ENCODE assay signal across 23 cellular contexts in genomic region chr22:48739348-48740085, GRCh38.
"Had no signal": no experiment of that assay in that cellular context is flagged by ENCODE, and none has a peak within 500 bp of the region (broad histone marks: within the 10 kb centered on the region; RNA-seq: fewer than 3 reads in every experiment).

No MANE protein-coding gene starts in this region.

- H3K27me3 ChIP-seq: brain microvascular endothelial cell had no signal

- H3K27ac ChIP-seq: brain microvascular endothelial cell, epithelial cell of prostate, parathyroid adenoma, SK-N-MC had no signal

- H3K79me2 ChIP-seq: parathyroid adenoma had no signal

- H3K4me3 Mint-ChIP-seq: activated CD4-positive, alpha-beta memory T cell treated with anti-CD3 and anti-CD28 coated beads for 36 hours; activated CD4-positive, alpha-beta T cell treated with anti-CD3 and anti-CD28 coated beads for 36 hours; activated CD8-positive, alpha-beta memory T cell treated with anti-CD3 and anti-CD28 coated beads, Interleukin-2, amount 10 ng/mL, durations not matched to agents 7 days and 5 days; dendritic cell treated with granulocyte-macrophage colony-stimulating factor and Interleukin-4, amounts not matched to agents 40 ng/mL and 50 ng/mL, for 4 days; effector memory CD8-positive, alpha-beta T cell; naive B cell; T-cell had no signal

- H3K27me3 Mint-ChIP-seq: activated CD4-positive, alpha-beta memory T cell treated with anti-CD3 and anti-CD28 coated beads for 36 hours; activated CD4-positive, alpha-beta T cell treated with anti-CD3 and anti-CD28 coated beads for 36 hours; activated CD8-positive, alpha-beta memory T cell treated with anti-CD3 and anti-CD28 coated beads, Interleukin-2, amount 10 ng/mL, durations not matched to agents 7 days and 5 days; dendritic cell treated with granulocyte-macrophage colony-stimulating factor and Interleukin-4, amounts not matched to agents 40 ng/mL and 50 ng/mL, for 4 days; effector memory CD8-positive, alpha-beta T cell; naive B cell; T-cell had no signal

- H3K4me3 ChIP-seq: SK-N-MC had no signal

- H3K4me1 Mint-ChIP-seq: activated CD4-positive, alpha-beta T cell treated with anti-CD3 and anti-CD28 coated beads for 36 hours; activated CD8-positive, alpha-beta memory T cell treated with anti-CD3 and anti-CD28 coated beads, Interleukin-2, amount 10 ng/mL, durations not matched to agents 7 days and 5 days; naive B cell; T-cell had no signal

- DNase-seq: activated CD4-positive, alpha-beta memory T cell treated with anti-CD3 and anti-CD28 coated beads for 36 hours; activated CD4-positive, alpha-beta T cell treated with anti-CD3 and anti-CD28 coated beads for 36 hours; activated CD8-positive, alpha-beta memory T cell treated with anti-CD3 and anti-CD28 coated beads, Interleukin-2, amount 10 ng/mL, durations not matched to agents 7 days and 5 days; activated T-cell treated with anti-CD3 and anti-CD28 coated beads, Interleukin-2, amount 50 U/mL, for 1 hour; amniotic stem cell; brain microvascular endothelial cell; cerebellar nuclear complex; effector memory CD8-positive, alpha-beta T cell; foreskin melanocyte; naive B cell; retina; stimulated activated CD4-positive, alpha-beta T cell treated with anti-CD3 and anti-CD28 coated beads, Interleukin-15, amount 100 ng/mL, for 24 hours; stimulated activated CD4-positive, alpha-beta T cell treated with anti-CD3 and anti-CD28 coated beads, Interleukin-4, amount 100 ng/mL, for 24 hours; stimulated activated naive CD4-positive, alpha-beta T cell; T-helper 9 cell; trophoblast cell had no signal

- H3K36me3 ChIP-seq: brain microvascular endothelial cell had no signal

- H3K9me3 Mint-ChIP-seq: activated CD4-positive, alpha-beta memory T cell treated with anti-CD3 and anti-CD28 coated beads for 36 hours; activated naive CD4-positive, alpha-beta T cell treated with anti-CD3 and anti-CD28 coated beads, Interleukin-2, amount 50 U/mL, for 72 hours; activated T-helper 2 cell treated with anti-CD3 and anti-CD28 coated beads, Interferon-gamma antibody, Interleukin-2, Interleukin-4, amounts not matched to agents 10 μg/mL and 5 μg/mL and 100 μg/mL, durations not matched to agents 14 hours and 24 hours and 36 hours; effector memory CD8-positive, alpha-beta T cell; T-cell had no signal

- H3K9ac ChIP-seq: parathyroid adenoma had no signal

- ATAC-seq: activated CD4-positive, alpha-beta T cell treated with anti-CD3 and anti-CD28 coated beads for 36 hours; activated CD8-positive, alpha-beta memory T cell treated with anti-CD3 and anti-CD28 coated beads, Interleukin-2, amount 10 ng/mL, durations not matched to agents 7 days and 5 days; activated naive CD4-positive, alpha-beta T cell treated with anti-CD3 and anti-CD28 coated beads, Interleukin-2, amount 50 U/mL, for 72 hours; effector memory CD8-positive, alpha-beta T cell; T-cell had no signal

- H3K4me1 ChIP-seq: parathyroid adenoma had no signal

- H3K27ac Mint-ChIP-seq: activated CD4-positive, alpha-beta memory T cell treated with anti-CD3 and anti-CD28 coated beads for 36 hours; activated CD4-positive, alpha-beta T cell treated with anti-CD3 and anti-CD28 coated beads for 36 hours; activated CD8-positive, alpha-beta memory T cell treated with anti-CD3 and anti-CD28 coated beads, Interleukin-2, amount 10 ng/mL, durations not matched to agents 7 days and 5 days; activated naive CD4-positive, alpha-beta T cell treated with anti-CD3 and anti-CD28 coated beads, Interleukin-2, amount 50 U/mL, for 72 hours; activated T-helper 2 cell treated with anti-CD3 and anti-CD28 coated beads, Interferon-gamma antibody, Interleukin-2, Interleukin-4, amounts not matched to agents 10 μg/mL and 5 μg/mL and 100 μg/mL, durations not matched to agents 14 hours and 24 hours and 36 hours; dendritic cell treated with granulocyte-macrophage colony-stimulating factor and Interleukin-4, amounts not matched to agents 40 ng/mL and 50 ng/mL, for 4 days; effector memory CD8-positive, alpha-beta T cell; T-cell had no signal

- H2AFZ ChIP-seq: parathyroid adenoma had no signal

- H3K36me3 Mint-ChIP-seq: activated CD4-positive, alpha-beta memory T cell treated with anti-CD3 and anti-CD28 coated beads for 36 hours; activated CD8-positive, alpha-beta memory T cell treated with anti-CD3 and anti-CD28 coated beads, Interleukin-2, amount 10 ng/mL, durations not matched to agents 7 days and 5 days; activated naive CD4-positive, alpha-beta T cell treated with anti-CD3 and anti-CD28 coated beads, Interleukin-2, amount 50 U/mL, for 72 hours; naive B cell; T-cell had no signal
